ENCODE assay signal across 20 cellular contexts in the genomic region with DNA sequence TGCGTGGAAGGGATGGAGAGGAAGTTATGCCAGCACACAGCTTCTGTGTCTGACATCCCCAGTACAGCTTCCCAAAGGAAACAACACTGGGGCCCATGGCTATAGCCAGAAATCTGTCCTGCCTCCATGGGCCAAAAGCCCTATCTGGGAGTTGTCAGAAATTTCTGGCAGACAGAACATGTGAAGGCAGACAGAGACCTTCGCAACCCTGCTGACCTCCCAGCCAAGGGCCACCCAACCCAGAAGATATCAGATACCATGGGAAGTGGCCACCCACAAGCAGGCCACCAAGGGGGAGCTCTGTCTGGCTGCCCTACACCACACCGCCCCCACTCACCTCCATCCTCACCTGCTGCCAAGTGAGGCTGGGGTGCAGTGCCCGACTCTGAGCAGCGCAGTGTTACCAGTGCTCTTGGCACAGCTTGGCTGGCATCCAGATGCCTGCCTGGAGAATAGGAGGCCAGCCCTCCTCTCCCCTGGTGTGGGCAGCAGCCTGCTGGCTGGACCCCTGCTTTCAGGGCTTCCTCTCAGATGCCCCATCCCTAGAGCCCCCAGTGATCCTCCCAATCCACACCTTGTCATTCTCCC.
"Had no signal": no experiment of that assay in that cellular context is flagged by ENCODE, and none has a peak within 500 bp of the region (broad histone marks: within the 10 kb centered on the region; RNA-seq: fewer than 3 reads in every experiment).

No MANE protein-coding gene starts in this region.

- FAIRE-seq: small intestine, TTC549 had no signal

- H3K27ac ChIP-seq: testis, uterus had no signal

- H3K4me3 Mint-ChIP-seq: activated CD8-positive, alpha-beta T cell treated with anti-CD3 and anti-CD28 coated beads, Interleukin-2, amount 10 ng/mL, durations not matched to agents 7 days and 5 days; activated naive CD8-positive, alpha-beta T cell treated with anti-CD3 and anti-CD28 coated beads, Interleukin-2, amount 50 U/mL, for 24 hours; activated T-helper 1 cell treated with anti-CD3 and anti-CD28 coated beads, Interleukin-12 subunit alpha, Interleukin-12 subunit beta, Interleukin-2, Interleukin-4 antibody, amounts not matched to agents 30 ng/mL and 10 ng/mL and 1 ng/mL, durations not matched to agents 14 hours and 24 hours and 36 hours; memory B cell; stimulated activated naive B cell treated with anti-CD40 and anti-IgM and Interleukin-4, amounts not matched to agents 10 μg/mL and 1 μg/mL and 100 μg/mL, for 72 hours had no signal

- H3K9me3 Mint-ChIP-seq: activated naive CD8-positive, alpha-beta T cell treated with anti-CD3 and anti-CD28 coated beads, Interleukin-2, amount 50 U/mL, for 24 hours; activated T-helper 1 cell treated with anti-CD3 and anti-CD28 coated beads, Interleukin-12 subunit alpha, Interleukin-12 subunit beta, Interleukin-2, Interleukin-4 antibody, amounts not matched to agents 30 ng/mL and 10 ng/mL and 1 ng/mL, durations not matched to agents 14 hours and 24 hours and 36 hours; memory B cell; stimulated activated naive B cell treated with anti-CD40 and anti-IgM and Interleukin-4, amounts not matched to agents 10 μg/mL and 1 μg/mL and 100 μg/mL, for 72 hours had no signal

- H3K9me3 ChIP-seq: testis, uterus had no signal

- H3K27me3 ChIP-seq: testis, uterus had no signal

- H3K27ac Mint-ChIP-seq: activated CD8-positive, alpha-beta T cell treated with anti-CD3 and anti-CD28 coated beads, Interleukin-2, amount 10 ng/mL, durations not matched to agents 7 days and 5 days; activated naive CD8-positive, alpha-beta T cell treated with anti-CD3 and anti-CD28 coated beads, Interleukin-2, amount 50 U/mL, for 24 hours; activated T-helper 1 cell treated with anti-CD3 and anti-CD28 coated beads, Interleukin-12 subunit alpha, Interleukin-12 subunit beta, Interleukin-2, Interleukin-4 antibody, amounts not matched to agents 30 ng/mL and 10 ng/mL and 1 ng/mL, durations not matched to agents 14 hours and 24 hours and 36 hours; memory B cell; stimulated activated naive B cell treated with anti-CD40 and anti-IgM and Interleukin-4, amounts not matched to agents 10 μg/mL and 1 μg/mL and 100 μg/mL, for 72 hours had no signal

- H3K36me3 ChIP-seq: uterus had no signal

- H3K36me3 Mint-ChIP-seq: memory B cell; stimulated activated naive B cell treated with anti-CD40 and anti-IgM and Interleukin-4, amounts not matched to agents 10 μg/mL and 1 μg/mL and 100 μg/mL, for 72 hours had no signal

- H3K4me3 ChIP-seq: testis, uterus had no signal

- DNase-seq: activated CD4-positive, alpha-beta T cell treated with anti-CD3 and anti-CD28 coated beads for 1 hour; activated CD4-positive, alpha-beta T cell treated with anti-CD3 and anti-CD28 coated beads, Interleukin-2, amount 50 U/mL, for 1 hour; activated CD8-positive, alpha-beta T cell treated with anti-CD3 and anti-CD28 coated beads, Interleukin-2, amount 10 ng/mL, durations not matched to agents 7 days and 5 days; activated gamma-delta T cell; activated naive CD4-positive, alpha-beta T cell treated with anti-CD3 and anti-CD28 coated beads, Interleukin-2, amount 50 U/mL, for 16 hours; activated naive CD8-positive, alpha-beta T cell treated with anti-CD3 and anti-CD28 coated beads, Interleukin-2, amount 50 U/mL, for 24 hours; effector CD4-positive, alpha-beta T cell; erythroblast; foreskin fibroblast; kidney glomerular epithelial cell; small intestine; stimulated activated CD4-positive, alpha-beta T cell treated with anti-CD3 and anti-CD28 coated beads, Interleukin-2, amount 100 ng/mL, for 24 hours; stimulated activated naive B cell treated with anti-CD40 and anti-IgM and Interleukin-4, amounts not matched to agents 10 μg/mL and 1 μg/mL and 100 μg/mL, for 72 hours; testis; trophoblast cell; uterus had no signal

- H3K4me1 Mint-ChIP-seq: activated naive CD8-positive, alpha-beta T cell treated with anti-CD3 and anti-CD28 coated beads, Interleukin-2, amount 50 U/mL, for 24 hours; memory B cell had no signal

- ATAC-seq: activated CD8-positive, alpha-beta T cell treated with anti-CD3 and anti-CD28 coated beads, Interleukin-2, amount 10 ng/mL, durations not matched to agents 7 days and 5 days; activated naive CD8-positive, alpha-beta T cell treated with anti-CD3 and anti-CD28 coated beads, Interleukin-2, amount 50 U/mL, for 24 hours; sciatic nerve had no signal
